Comparison of ENCODE assay signal across 8 cellular contexts in genomic region chr15:32994810-32995424, GRCh38.
DNase-seq lines count a peak whose midpoint lies in the region; ATAC-seq and TF ChIP-seq lines count a peak whose summit lies in the region.

No MANE protein-coding gene starts in this region.

- H3K4me1 ChIP-seq in Loucy (ENCODE audit: insufficient read depth, low read length, poor library complexity, severe bottlenecking) (peaks cover 9% of the 10 kb centered on the region), right lobe of liver (no peaks in the 10 kb centered on the region)

- H3K79me2 ChIP-seq in Loucy (ENCODE audit: insufficient read depth, low read length), result no peaks in the 10 kb centered on the region; the same call in 1 of the 2 replicates

- no peaks in the 10 kb centered on the region for H4K20me1 ChIP-seq in Loucy (ENCODE audit: insufficient read depth, low read length, poor library complexity, severe bottlenecking)

- peaks cover 0 to 4% of the 10 kb centered on the region in 2 donors for H3K9me3 Mint-ChIP-seq in activated naive CD4-positive, alpha-beta T cell treated with anti-CD3 and anti-CD28 coated beads, Interleukin-2, amount 50 U/mL, for 72 hours
- no peaks in the 10 kb centered on the region for H3K9me3 Mint-ChIP-seq in activated T-cell treated with anti-CD3 and anti-CD28 coated beads, Interleukin-2, amount 50 U/mL, for 24 hours

- no peak overlapping the region for H2AFZ ChIP-seq in Loucy (ENCODE audit: low read length)

- peaks cover 2% of the 10 kb centered on the region for H3K27me3 Mint-ChIP-seq in activated T-cell treated with anti-CD3 and anti-CD28 coated beads, Interleukin-2, amount 50 U/mL, for 24 hours

- peak in 2 of 4 donors; percentile 26 to 33 for ATAC-seq in right lobe of liver
- no peak for ATAC-seq in activated naive CD4-positive, alpha-beta T cell treated with anti-CD3 and anti-CD28 coated beads, Interleukin-2, amount 50 U/mL, for 72 hours

- 72% methylated on average over 1 of the region's 1 CpG for WGBS in right lobe of liver (ENCODE audit: insufficient coverage, low coverage, low lambda C conversion rate, missing lambda C conversion rate)

- H3K36me3 Mint-ChIP-seq in activated naive CD4-positive, alpha-beta T cell treated with anti-CD3 and anti-CD28 coated beads, Interleukin-2, amount 50 U/mL, for 72 hours, result peaks cover 0 to 5% of the 10 kb centered on the region in 2 donors
- H3K36me3 Mint-ChIP-seq in activated T-cell treated with anti-CD3 and anti-CD28 coated beads, Interleukin-2, amount 50 U/mL, for 24 hours (ENCODE audit: low read depth), result no peaks in the 10 kb centered on the region

- no peak overlapping the region for H3K4me3 ChIP-seq in Loucy (ENCODE audit: low read length, poor library complexity, severe bottlenecking)
- no peak overlapping the region for H3K4me3 ChIP-seq in astrocyte of the cerebellum (ENCODE audit: low read depth, low read length)
- H3K4me3 ChIP-seq in right lobe of liver, result no peak overlapping the region

- H3K4me3 Mint-ChIP-seq in activated T-cell treated with anti-CD3 and anti-CD28 coated beads, Interleukin-2, amount 50 U/mL, for 24 hours, result no peak overlapping the region

- no peaks in the 10 kb centered on the region for H3K9me2 ChIP-seq in Loucy (replicated peaks; ENCODE audit: low read depth, low read length)

- H3K27me3 ChIP-seq in Loucy (ENCODE audit: insufficient read depth, low read length, poor library complexity, severe bottlenecking) (no peaks in the 10 kb centered on the region), right lobe of liver (peaks cover 0 to 5% of the 10 kb centered on the region in 2 donors)

- H3F3A ChIP-seq in Loucy (ENCODE audit: low read depth), result no peaks in the 10 kb centered on the region

- no peak overlapping the region for H3K27ac ChIP-seq in right lobe of liver

- no peaks in the 10 kb centered on the region for H3K4me1 Mint-ChIP-seq in activated T-cell treated with anti-CD3 and anti-CD28 coated beads, Interleukin-2, amount 50 U/mL, for 24 hours (ENCODE audit: low read depth)

- H3K27ac Mint-ChIP-seq in activated naive CD4-positive, alpha-beta T cell treated with anti-CD3 and anti-CD28 coated beads, Interleukin-2, amount 50 U/mL, for 72 hours, result no peak overlapping the region
- no peak overlapping the region for H3K27ac Mint-ChIP-seq in activated T-cell treated with anti-CD3 and anti-CD28 coated beads, Interleukin-2, amount 50 U/mL, for 24 hours

- in situ Hi-C loops in astrocyte of the cerebellum (cut with HindIII; ENCODE audit: low sequenced_read_pairs), result no loop called here

- TF ChIP-seq CTCF in Loucy (conservative IDR thresholded peaks at IDR 0.05; ENCODE audit: low read length) (peak; percentile 75), astrocyte of the cerebellum (IDR thresholded peaks at IDR 0.05; ENCODE audit: low read depth, low read length, missing control alignments) (peak; percentile 51), right lobe of liver (IDR thresholded peaks at IDR 0.05) (peak; percentile 43 to 54 (median 48))

- H3K9me3 ChIP-seq in Loucy (ENCODE audit: insufficient read depth, low read depth, low read length), result peaks cover 4% of the 10 kb centered on the region; the same call in 1 of the 2 replicates
- H3K9me3 ChIP-seq in right lobe of liver, result no peaks in the 10 kb centered on the region

- DNase-seq in ELR (ENCODE audit: low read depth), result peak; percentile 67
- peak; percentile 53 for DNase-seq in astrocyte of the cerebellum (ENCODE audit: low read depth)
- no peak for DNase-seq in right lobe of liver
- no peak for DNase-seq in activated naive CD4-positive, alpha-beta T cell treated with anti-CD3 and anti-CD28 coated beads, Interleukin-2, amount 50 U/mL, for 72 hours (ENCODE audit: low spot score in 2 of 2)
- no peak for DNase-seq in activated CD4-positive, alpha-beta T cell treated with anti-CD3 and anti-CD28 coated beads, Interleukin-2, amount 50 U/mL, for 1 hour
- DNase-seq in activated T-cell treated with anti-CD3 and anti-CD28 coated beads, Interleukin-2, amount 50 U/mL, for 24 hours, result no peak
- DNase-seq in DMS153 (lab: John Stamatoyannopoulos, UW), result no peak

- no peaks in the 10 kb centered on the region for H3K36me3 ChIP-seq in Loucy (ENCODE audit: insufficient read depth, low read length)
- H3K36me3 ChIP-seq in right lobe of liver, result no peaks in the 10 kb centered on the region

- intact Hi-C loops in right lobe of liver (cut with DNase I), result no loop called here

- H3K9ac ChIP-seq in Loucy (ENCODE audit: low read depth, low read length, poor library complexity, severe bottlenecking), result no peak overlapping the region

- TF ChIP-seq POLR2A in right lobe of liver (IDR thresholded peaks at IDR 0.05), result no peak

- no peak overlapping the region for H3K4me2 ChIP-seq in Loucy (ENCODE audit: low read depth, low read length, poor library complexity, severe bottlenecking)

Comparison
In these comparisons a context has a peak if more than half of its experiments do, and no peak if none do; other contexts are left out.
1. DNase-seq: peak in ELR (single experiment) and astrocyte of the cerebellum (single experiment); none in right lobe of liver (0 of 3), activated naive CD4-positive, alpha-beta T cell treated with anti-CD3 and anti-CD28 coated beads, Interleukin-2, amount 50 U/mL, for 72 hours (0 of 2), activated CD4-positive, alpha-beta T cell treated with anti-CD3 and anti-CD28 coated beads, Interleukin-2, amount 50 U/mL, for 1 hour (single experiment), activated T-cell treated with anti-CD3 and anti-CD28 coated beads, Interleukin-2, amount 50 U/mL, for 24 hours (single experiment) and DMS153 (single experiment).
2. Peak in every context shown above with its lines, with median percentiles within 50 percentile points of each other: CTCF ChIP-seq.